In the genomic region with DNA sequence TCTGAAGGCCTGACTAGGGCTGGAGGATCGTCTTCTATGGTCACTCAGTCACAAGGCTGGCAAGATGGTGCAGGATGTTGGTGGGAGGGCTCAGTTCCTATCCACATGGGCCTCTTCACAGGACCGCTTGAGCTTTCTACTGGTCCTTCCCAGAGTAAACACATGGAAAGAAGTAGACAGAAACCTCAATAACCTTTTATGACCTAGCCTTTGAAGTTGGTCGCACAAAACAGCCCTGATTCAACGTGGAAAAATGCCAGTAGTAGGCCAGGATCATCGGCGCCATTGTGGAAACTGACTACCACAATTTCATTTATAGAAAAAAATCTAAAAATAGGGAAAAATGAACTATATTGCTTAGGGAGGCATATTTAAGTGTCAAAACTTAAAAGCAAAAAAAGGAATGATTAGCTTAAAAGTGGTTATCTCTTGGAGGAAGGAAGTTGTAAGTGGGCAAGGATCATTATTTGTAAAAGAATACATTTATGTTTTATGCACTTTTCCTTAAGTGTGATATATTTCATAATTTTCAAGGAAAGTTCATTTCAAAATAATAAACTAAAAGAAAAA, we compare ENCODE assay signal across 2 cellular contexts.
A peak's percentile ranks its signal among the peaks of the same experiment; 100 is the strongest.
TF ChIP-seq lines count a peak whose summit lies in the region.

No MANE protein-coding gene starts in this region.

TF ChIP-seq in A549, 52 proteins besides CTCF, POLR2A, EP300 and RAD21:
- TF ChIP-seq HMGXB4 (CRISPR knock-in tag; IDR thresholded peaks at IDR 0.05; ENCODE audit: borderline replicate concordance) (no peak), MAFK (IDR thresholded peaks at IDR 0.05; ENCODE audit: partially characterized antibody) (peak; percentile 20)
TF ChIP-seq in A549: peak in this region for 1.

TF ChIP-seq in H1, 55 proteins besides CTCF, POLR2A, EP300 and RAD21:
- no peak for TF ChIP-seq SUZ12 (IDR thresholded peaks at IDR 0.05; ENCODE audit: low read length)
- TF ChIP-seq SIRT6 (IDR thresholded peaks at IDR 0.05; ENCODE audit: low read length), result no peak
- TF ChIP-seq GTF2F1 (IDR thresholded peaks at IDR 0.05; ENCODE audit: borderline replicate concordance, low read depth, low read length), result no peak
